Comparison of ENCODE assay signal across 10 cellular contexts in genomic region chr2:239465017-239466001, GRCh38.
DNase-seq lines count a peak whose midpoint lies in the region; ATAC-seq, FAIRE-seq and TF ChIP-seq lines count a peak whose summit lies in the region.
"Had no signal": no experiment of that assay in that cellular context is flagged by ENCODE, and none has a peak within 500 bp of the region (broad histone marks: within the 10 kb centered on the region; RNA-seq: fewer than 3 reads in every experiment).

No MANE protein-coding gene starts in this region.

- H3K27ac Mint-ChIP-seq in immature natural killer cell, result no peak overlapping the region
- H3K27ac Mint-ChIP-seq: CD4-positive, CD25-positive, alpha-beta regulatory T cell had no signal

- H3K4me1 ChIP-seq in adipocyte (ENCODE audit: control insufficient read depth, insufficient read depth, low read length) (peaks cover 8% of the 10 kb centered on the region), upper lobe of left lung (peaks cover 0 to 8% (median 4%) of the 10 kb centered on the region in 4 donors)

- H3K9me3 ChIP-seq in adipocyte (ENCODE audit: control insufficient read depth, low read length) (peaks cover 15% of the 10 kb centered on the region), upper lobe of left lung (no peaks in the 10 kb centered on the region)

- H3K27me3 ChIP-seq in adipocyte (replicated peaks; ENCODE audit: control insufficient read depth, insufficient read depth, low read length) (peaks cover 15% of the 10 kb centered on the region), upper lobe of left lung (no peaks in the 10 kb centered on the region)

- no peak for FAIRE-seq in GM12892 (lab: Jason Lieb, UNC)

- no peak for TF ChIP-seq CTCF in upper lobe of left lung (IDR thresholded peaks at IDR 0.05)

- DNase-seq in activated CD8-positive, alpha-beta memory T cell treated with anti-CD3 and anti-CD28 coated beads, Interleukin-2, amount 50 U/mL, for 4 hours, result peak; percentile 14
- DNase-seq in activated CD8-positive, alpha-beta memory T cell treated with anti-CD3 and anti-CD28 coated beads for 24 hours, result no peak
- DNase-seq in adipocyte (ENCODE audit: low read depth) (peak; percentile 13), kidney tubule cell (ENCODE audit: low spot score) (peak; percentile 71), upper lobe of left lung (peak; percentile 84 to 85), immature natural killer cell (no peak), GM12892 (ENCODE audit: insufficient read length) (no peak), T-helper 2 cell (no peak)
- DNase-seq: CD4-positive, CD25-positive, alpha-beta regulatory T cell had no signal

- H3K4me3 ChIP-seq in adipocyte (ENCODE audit: low read length) (no peak overlapping the region), upper lobe of left lung (no peak overlapping the region)

- H3K27me3 Mint-ChIP-seq in immature natural killer cell (ENCODE audit: low read depth in 3 of 3), result peaks cover 0 to 7% (median 2%) of the 10 kb centered on the region in 3 donors
- H3K27me3 Mint-ChIP-seq: CD4-positive, CD25-positive, alpha-beta regulatory T cell had no signal

- peak; percentile 80 to 87 for ATAC-seq in upper lobe of left lung (ENCODE audit: low FRiP score in 2 of 2)

- TF ChIP-seq EP300 in upper lobe of left lung (IDR thresholded peaks at IDR 0.05), result peak in 1 of 4 donors; percentile 45

- WGBS in upper lobe of left lung, 2 donors, result 67 to 79% methylated on average over 12 to 30 of the region's 31 CpGs

- H3K9me3 Mint-ChIP-seq in immature natural killer cell, result no peaks in the 10 kb centered on the region
- H3K9me3 Mint-ChIP-seq: CD4-positive, CD25-positive, alpha-beta regulatory T cell had no signal

- H3K4me1 Mint-ChIP-seq in immature natural killer cell, result no peaks in the 10 kb centered on the region
- H3K4me1 Mint-ChIP-seq: CD4-positive, CD25-positive, alpha-beta regulatory T cell had no signal

- H3K9ac ChIP-seq in adipocyte (ENCODE audit: low read length), result no peak overlapping the region
- H3K9ac ChIP-seq: KMS-11 had no signal

- TF ChIP-seq POLR2A in upper lobe of left lung (IDR thresholded peaks at IDR 0.05) (peak in 1 of 4 donors; percentile 51), GM12892 (IDR thresholded peaks at IDR 0.05; ENCODE audit: low read depth, low read length) (no peak)

- H3K36me3 ChIP-seq in adipocyte (ENCODE audit: control insufficient read depth, insufficient read depth, low read length, severe bottlenecking) (no peaks in the 10 kb centered on the region), upper lobe of left lung (no peaks in the 10 kb centered on the region)

- H3K36me3 Mint-ChIP-seq in immature natural killer cell, result no peaks in the 10 kb centered on the region
- H3K36me3 Mint-ChIP-seq: CD4-positive, CD25-positive, alpha-beta regulatory T cell had no signal

- peak overlapping the region in 3 of 4 donors; percentile 62 to 88 (median 66) for H3K27ac ChIP-seq in upper lobe of left lung
- H3K27ac ChIP-seq: KMS-11 had no signal

- no peak overlapping the region for H3K4me3 Mint-ChIP-seq in immature natural killer cell
- H3K4me3 Mint-ChIP-seq: CD4-positive, CD25-positive, alpha-beta regulatory T cell had no signal

Comparison
In these comparisons a context has a peak if more than half of its experiments do, and no peak if none do; other contexts are left out.
1. DNase-seq: peak in activated CD8-positive, alpha-beta memory T cell treated with anti-CD3 and anti-CD28 coated beads, Interleukin-2, amount 50 U/mL, for 4 hours (single experiment), adipocyte (single experiment), kidney tubule cell (single experiment) and upper lobe of left lung (2 of 2); none in activated CD8-positive, alpha-beta memory T cell treated with anti-CD3 and anti-CD28 coated beads for 24 hours (single experiment), immature natural killer cell (0 of 3), GM12892 (single experiment) and T-helper 2 cell (0 of 5).